ENCODE assay signal across 9 cellular contexts in the genomic region with DNA sequence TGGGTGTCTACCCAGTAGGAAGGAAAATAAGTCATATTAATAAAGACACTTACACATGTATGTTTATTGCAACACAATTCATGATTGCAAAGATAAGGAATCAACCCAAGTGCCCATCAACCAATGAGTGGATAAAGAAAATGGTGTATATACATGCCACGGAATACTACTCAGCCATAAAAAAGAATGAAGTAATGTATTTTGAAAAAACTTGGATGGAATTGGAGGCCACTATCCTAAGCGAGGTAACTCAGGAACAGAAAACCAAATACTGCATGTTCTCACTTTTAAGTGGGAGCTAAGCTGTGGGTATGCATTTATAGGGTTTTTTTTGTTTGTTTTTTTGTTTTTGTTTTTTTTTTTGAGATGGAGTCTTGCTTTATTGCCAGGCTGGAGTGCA. TPM values are rescaled to one million over a fixed set of nuclear protein-coding genes. Genes with fewer than 3 reads are reported as not detected.
"Had no signal": no experiment of that assay in that cellular context is flagged by ENCODE, and none has a peak within 500 bp of the region (broad histone marks: within the 10 kb centered on the region; RNA-seq: fewer than 3 reads in every experiment).

No MANE protein-coding gene starts in this region.

- H3K4me3 ChIP-seq: GM23248, HAP-1 had no signal

- H3K36me3 Mint-ChIP-seq: IgD-negative memory B cell had no signal

- H3K4me1 ChIP-seq: HAP-1 had no signal

- H3K36me3 ChIP-seq: HAP-1 had no signal

- H3K4me3 Mint-ChIP-seq: HFFc6 had no signal

- H3K27ac Mint-ChIP-seq: HFFc6 had no signal

- H3K9me3 ChIP-seq: HAP-1 had no signal

- ATAC-seq: HCT116, HepG2 had no signal

- DNase-seq: GM23248, GOT3, H7, HFFc6 had no signal

- H3K27me3 Mint-ChIP-seq: IgD-negative memory B cell had no signal

- H3K27ac ChIP-seq: GM23248, HL-60 had no signal

- H3K9me3 Mint-ChIP-seq: HFFc6 had no signal

- FAIRE-seq: HepG2 had no signal

RNA-seq across cellular contexts. Expression of a gene that starts 49.1 kb away (rescaled TPM):
- total RNA-seq: GM23248, HepG2, HFFc6 had no signal
- polyA plus RNA-seq: GM23248, IgD-negative memory B cell had no signal
